Comparison of ENCODE assay signal across 9 cellular contexts in the genomic region with DNA sequence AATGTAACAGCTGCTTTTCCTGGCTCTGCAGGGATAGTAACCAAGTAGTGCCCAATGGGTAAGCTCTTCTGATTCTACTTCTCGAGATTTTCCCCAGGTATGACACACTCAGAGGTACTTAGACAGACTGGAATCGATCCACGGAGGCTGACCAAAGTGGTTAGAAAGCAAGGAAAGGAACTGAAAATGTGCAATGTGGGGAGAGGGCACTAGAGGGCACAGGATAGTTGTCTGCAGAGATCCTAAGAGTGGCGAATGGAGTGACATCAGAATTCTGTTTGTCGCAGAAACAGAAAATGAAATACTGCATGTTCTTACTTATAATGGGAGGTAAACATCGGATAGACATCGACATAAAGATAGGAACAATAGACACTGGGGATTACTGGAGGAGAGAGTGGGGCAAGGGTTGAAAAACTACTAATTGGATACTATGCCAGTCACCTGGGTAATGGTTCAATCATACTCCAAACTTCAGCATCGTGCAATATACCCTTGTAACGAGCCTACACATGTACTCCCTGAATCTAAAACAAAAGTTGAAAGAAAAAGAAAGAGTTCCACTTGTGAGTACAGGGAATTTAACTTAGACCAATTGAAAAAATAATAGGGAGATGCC. TPM values are rescaled to one million over a fixed set of nuclear protein-coding genes. Genes with fewer than 3 reads are reported as not detected.
DNase-seq lines count a peak whose midpoint lies in the region; ATAC-seq lines count a peak whose summit lies in the region.
"Had no signal": no experiment of that assay in that cellular context is flagged by ENCODE, and none has a peak within 500 bp of the region (broad histone marks: within the 10 kb centered on the region; RNA-seq: fewer than 3 reads in every experiment).

No MANE protein-coding gene starts in this region.

- peak; percentile 33 for DNase-seq in activated CD4-positive, alpha-beta T cell treated with anti-CD3 and anti-CD28 coated beads for 36 hours
- DNase-seq in activated CD4-positive, alpha-beta T cell treated with anti-CD3 and anti-CD28 coated beads for 1 hour, result no peak
- DNase-seq in NAMALWA (ENCODE audit: low spot score) (peak; percentile 33), kidney tubule cell (ENCODE audit: low spot score) (peak; percentile 39), NCI-H1436 (lab: John Stamatoyannopoulos, UW) (no peak)
- DNase-seq in activated naive CD8-positive, alpha-beta T cell treated with anti-CD3 and anti-CD28 coated beads, Interleukin-2, amount 50 U/mL, for 24 hours, result peak; percentile 7
- DNase-seq in NK-92 treated with Interleukin-12 subunit alpha and Interleukin-12 subunit beta, amount 100 ng/mL, for 24 hours (lab: John Stamatoyannopoulos, UW), result no peak

- intact Hi-C loops in activated CD4-positive, alpha-beta T cell treated with anti-CD3 and anti-CD28 coated beads for 36 hours (cut with DNase I, micrococcal nuclease), result loop anchor here (1.0 kb wide), 1 partner anchor 44 kb away; no protein-coding TSS in a partner anchor

- CTCF ChIA-PET in activated CD4-positive, alpha-beta T cell treated with anti-CD3 and anti-CD28 coated beads for 36 hours (lab: Charles Lee), result interaction anchor here (0.6 to 4.1 kb wide), 7 partner anchors 8 to 450 kb away, joined by 3 to 34 read pairs (median 4); no protein-coding TSS in a partner anchor

- H3K4me3 Mint-ChIP-seq in activated CD4-positive, alpha-beta T cell treated with anti-CD3 and anti-CD28 coated beads for 36 hours, result no peak overlapping the region
- H3K4me3 Mint-ChIP-seq in activated naive CD8-positive, alpha-beta T cell treated with anti-CD3 and anti-CD28 coated beads, Interleukin-2, amount 50 U/mL, for 24 hours, result no peak overlapping the region
- H3K4me3 Mint-ChIP-seq: activated naive CD8-positive, alpha-beta T cell had no signal

- peaks cover 2% of the 10 kb centered on the region for H3K27me3 Mint-ChIP-seq in activated CD4-positive, alpha-beta T cell treated with anti-CD3 and anti-CD28 coated beads for 36 hours
- no peaks in the 10 kb centered on the region for H3K27me3 Mint-ChIP-seq in activated naive CD8-positive, alpha-beta T cell treated with anti-CD3 and anti-CD28 coated beads, Interleukin-2, amount 50 U/mL, for 24 hours
- H3K27me3 Mint-ChIP-seq: activated naive CD8-positive, alpha-beta T cell had no signal

- ATAC-seq in activated CD4-positive, alpha-beta T cell treated with anti-CD3 and anti-CD28 coated beads for 36 hours, result peak; percentile 58
- peak; percentile 80 for ATAC-seq in GM21619 (IDR thresholded peaks at IDR 0.05; ENCODE audit: unreplicated experiment)
- no peak for ATAC-seq in activated naive CD8-positive, alpha-beta T cell treated with anti-CD3 and anti-CD28 coated beads, Interleukin-2, amount 50 U/mL, for 24 hours

- no peaks in the 10 kb centered on the region for H3K9me3 Mint-ChIP-seq in activated CD4-positive, alpha-beta T cell treated with anti-CD3 and anti-CD28 coated beads for 36 hours (ENCODE audit: low read depth)
- no peaks in the 10 kb centered on the region for H3K9me3 Mint-ChIP-seq in activated naive CD8-positive, alpha-beta T cell treated with anti-CD3 and anti-CD28 coated beads, Interleukin-2, amount 50 U/mL, for 24 hours

- H3K4me1 Mint-ChIP-seq in activated CD4-positive, alpha-beta T cell treated with anti-CD3 and anti-CD28 coated beads for 36 hours, result no peaks in the 10 kb centered on the region
- H3K4me1 Mint-ChIP-seq in activated naive CD8-positive, alpha-beta T cell treated with anti-CD3 and anti-CD28 coated beads, Interleukin-2, amount 50 U/mL, for 24 hours, result no peaks in the 10 kb centered on the region

- H3K27ac Mint-ChIP-seq in activated CD4-positive, alpha-beta T cell treated with anti-CD3 and anti-CD28 coated beads for 36 hours, result no peak overlapping the region
- H3K27ac Mint-ChIP-seq in activated naive CD8-positive, alpha-beta T cell treated with anti-CD3 and anti-CD28 coated beads, Interleukin-2, amount 50 U/mL, for 24 hours, result no peak overlapping the region
- H3K27ac Mint-ChIP-seq: activated naive CD8-positive, alpha-beta T cell had no signal

- POLR2A ChIA-PET in activated CD4-positive, alpha-beta T cell treated with anti-CD3 and anti-CD28 coated beads for 36 hours (lab: Charles Lee), result no interaction called here

- H3K36me3 Mint-ChIP-seq in activated CD4-positive, alpha-beta T cell treated with anti-CD3 and anti-CD28 coated beads for 36 hours (ENCODE audit: low read depth), result no peaks in the 10 kb centered on the region
- H3K36me3 Mint-ChIP-seq in activated naive CD8-positive, alpha-beta T cell treated with anti-CD3 and anti-CD28 coated beads, Interleukin-2, amount 50 U/mL, for 24 hours (ENCODE audit: low read depth), result peaks cover 1% of the 10 kb centered on the region

RNA-seq across cellular contexts. Expression of a gene that starts 23.3 kb away (rescaled TPM):
- total RNA-seq in activated CD4-positive, alpha-beta T cell treated with anti-CD3 and anti-CD28 coated beads for 36 hours, result 1 to 10 TPM; 1.3 to 1.6 TPM

Comparison
In these comparisons a context has a peak if more than half of its experiments do, and no peak if none do; other contexts are left out.
1. DNase-seq: peak in activated CD4-positive, alpha-beta T cell treated with anti-CD3 and anti-CD28 coated beads for 36 hours (single experiment), NAMALWA (single experiment), activated naive CD8-positive, alpha-beta T cell treated with anti-CD3 and anti-CD28 coated beads, Interleukin-2, amount 50 U/mL, for 24 hours (single experiment) and kidney tubule cell (single experiment); none in activated CD4-positive, alpha-beta T cell treated with anti-CD3 and anti-CD28 coated beads for 1 hour (single experiment), NK-92 treated with Interleukin-12 subunit alpha and Interleukin-12 subunit beta, amount 100 ng/mL, for 24 hours (single experiment) and NCI-H1436 (single experiment).